In the genomic region with DNA sequence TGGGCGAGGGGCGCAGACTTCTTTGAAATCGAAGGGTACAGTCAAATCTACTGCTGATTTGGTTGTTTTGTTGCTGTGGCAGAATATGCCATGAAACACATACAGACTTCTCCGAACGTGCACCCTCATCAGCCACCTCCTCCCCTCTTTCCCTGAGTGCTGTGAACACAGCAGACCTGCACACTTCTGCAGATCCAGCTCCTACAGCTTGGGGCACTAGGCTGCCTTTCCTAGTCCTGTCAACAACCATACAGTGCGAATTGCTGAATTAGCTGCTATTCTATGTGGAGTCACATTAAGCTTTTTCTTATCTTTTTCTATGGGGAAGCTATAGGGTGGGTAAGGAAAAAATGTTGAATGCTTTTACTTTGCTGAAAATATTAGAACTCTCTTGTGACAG, we compare ENCODE assay signal across 9 cellular contexts. TPM values are rescaled to one million over a fixed set of nuclear protein-coding genes. Genes with fewer than 3 reads are reported as not detected.
DNase-seq lines count a peak whose midpoint lies in the region; ATAC-seq and TF ChIP-seq lines count a peak whose summit lies in the region.
"Had no signal": no experiment of that assay in that cellular context is flagged by ENCODE, and none has a peak within 500 bp of the region (broad histone marks: within the 10 kb centered on the region; RNA-seq: fewer than 3 reads in every experiment).

No MANE protein-coding gene starts in this region.

- ATAC-seq in left colon (peak; percentile 74), GM18511 (IDR thresholded peaks at IDR 0.05; ENCODE audit: unreplicated experiment) (no peak), GM21576 (IDR thresholded peaks at IDR 0.05; ENCODE audit: unreplicated experiment) (no peak)

- intact Hi-C loops in left colon (cut with DNase I, micrococcal nuclease), result no loop called here

- H3K4me3 ChIP-seq in AG04449 (ENCODE audit: low read depth, low read length), result no peak overlapping the region
- H3K4me3 ChIP-seq: HAP-1 had no signal

- no peak for DNase-seq in AG04449 (ENCODE audit: low read depth, low spot score)
- DNase-seq in HCEC 1CT, result peak; percentile 10
- DNase-seq in astrocyte of the hippocampus (ENCODE audit: low read depth, low spot score), result peak; percentile 28
- DNase-seq in left colon, result no peak
- no peak for DNase-seq in EL
- DNase-seq in OCI-M2 (lab: John Stamatoyannopoulos, UW; ENCODE audit: unreplicated experiment), result no peak

- peak; percentile 40 for TF ChIP-seq CTCF in AG04449 (IDR thresholded peaks at IDR 0.05; ENCODE audit: insufficient read depth, low read length, missing control alignments)

- CTCF ChIA-PET in AG04449 (lab: Yijun Ruan, JAX), result interaction anchor here (0.8 to 1.4 kb wide), 7 partner anchors 10 to 247 kb away, joined by 3 to 5 read pairs (median 3); partner anchors contain the start of gene SFR1

- POLR2A ChIA-PET in AG04449 (lab: Yijun Ruan, JAX), result no interaction called here

RNA-seq across cellular contexts. Expression of gene COL17A1, which starts 57.5 kb away (rescaled TPM):
- 100 to 1,000 TPM; 159 to 328 TPM for total RNA-seq in left colon

Comparison
In these comparisons a context has a peak if more than half of its experiments do, and no peak if none do; other contexts are left out.
1. DNase-seq: peak in HCEC 1CT (single experiment) and astrocyte of the hippocampus (single experiment); none in AG04449 (single experiment), left colon (0 of 2), EL (single experiment) and OCI-M2 (single experiment).